1 cellular context compared by ENCODE assay signal in genomic region chr17:78601577-78602190, GRCh38.
TF ChIP-seq lines count a peak whose summit lies in the region.

No MANE protein-coding gene starts in this region.

TF ChIP-seq in HepG2, 621 proteins besides CTCF, POLR2A, EP300 and RAD21 (continued from another document and continues in another):
- TF ChIP-seq LRRFIP1 (CRISPR knock-in tag; conservative IDR thresholded peaks at IDR 0.05): no peak
- peak; percentile 34; the same call in 1 of the 2 replicates for TF ChIP-seq PHF20 (CRISPR knock-in tag; IDR thresholded peaks at IDR 0.05)
- no peak for TF ChIP-seq CENPX (CRISPR knock-in tag; IDR thresholded peaks at IDR 0.05)
- 0 out of 2 replicates have a peak, but pooled peaks have one; percentile 56 for TF ChIP-seq ZNF616 (CRISPR knock-in tag; IDR thresholded peaks at IDR 0.05; ENCODE audit: low read depth)
- TF ChIP-seq ZNF646 (CRISPR knock-in tag; IDR thresholded peaks at IDR 0.05): no peak
- peak; percentile 64; the same call in 1 of the 2 replicates for TF ChIP-seq ZNF543 (CRISPR knock-in tag; IDR thresholded peaks at IDR 0.05)
- peak; percentile 49; the same call in 1 of the 2 replicates for TF ChIP-seq ZNF629 (CRISPR knock-in tag; conservative IDR thresholded peaks at IDR 0.05)
- peak; percentile 99 for TF ChIP-seq GATAD2A (CRISPR knock-in tag; IDR thresholded peaks at IDR 0.05)
- TF ChIP-seq SNRNP70 (IDR thresholded peaks at IDR 0.05; ENCODE audit: low read depth, low read length): no peak
- TF ChIP-seq RBAK (CRISPR knock-in tag; IDR thresholded peaks at IDR 0.05): no peak
- TF ChIP-seq ZNF75D (CRISPR knock-in tag; IDR thresholded peaks at IDR 0.05; ENCODE audit: borderline replicate concordance): no peak
- peak; percentile 52; the same call in 1 of the 2 replicates for TF ChIP-seq KDM5B (CRISPR knock-in tag; IDR thresholded peaks at IDR 0.05; ENCODE audit: borderline replicate concordance)
- no peak; the same call in 1 of the 2 replicates for TF ChIP-seq KAT7 (CRISPR knock-in tag; IDR thresholded peaks at IDR 0.05; ENCODE audit: borderline replicate concordance)
- TF ChIP-seq E2F2 (CRISPR knock-in tag; IDR thresholded peaks at IDR 0.05; ENCODE audit: borderline replicate concordance): 0 out of 2 replicates have a peak, but pooled peaks have one; percentile 50
- peak; percentile 85 for TF ChIP-seq ZMYM4 (CRISPR knock-in tag; IDR thresholded peaks at IDR 0.05)
- TF ChIP-seq WIZ (CRISPR knock-in tag; IDR thresholded peaks at IDR 0.05): peak; percentile 65; the same call in 1 of the 2 replicates
- peak; percentile 97 for TF ChIP-seq IRF2 (CRISPR knock-in tag; IDR thresholded peaks at IDR 0.05)
- no peak for TF ChIP-seq CCAR2 (optimal IDR thresholded peaks at IDR 0.05; ENCODE audit: low read depth, low read length)
- TF ChIP-seq ZFP37 (CRISPR knock-in tag; IDR thresholded peaks at IDR 0.05; ENCODE audit: borderline replicate concordance): no peak
- no peak for TF ChIP-seq IKZF1 (IDR thresholded peaks at IDR 0.05)
- no peak for TF ChIP-seq XRCC5 (optimal IDR thresholded peaks at IDR 0.05; ENCODE audit: low read length)
- 0 out of 2 replicates have a peak, but pooled peaks have one; percentile 69 for TF ChIP-seq BRCA1 (CRISPR knock-in tag; IDR thresholded peaks at IDR 0.05)
- peak; percentile 86 for TF ChIP-seq HOMEZ (CRISPR knock-in tag; IDR thresholded peaks at IDR 0.05; ENCODE audit: low read depth)
- peak; percentile 83; the same call in 1 of the 2 replicates for TF ChIP-seq NFIC (IDR thresholded peaks at IDR 0.05; ENCODE audit: low read length)
- TF ChIP-seq ARHGAP35 (CRISPR knock-in tag; IDR thresholded peaks at IDR 0.05; ENCODE audit: borderline replicate concordance): no peak
- peak; percentile 92; the same call in 1 of the 2 replicates for TF ChIP-seq ZNF761 (CRISPR knock-in tag; conservative IDR thresholded peaks at IDR 0.05)
- 0 out of 2 replicates have a peak, but pooled peaks have one; percentile 83 for TF ChIP-seq TSC22D2 (CRISPR knock-in tag; IDR thresholded peaks at IDR 0.05; ENCODE audit: borderline replicate concordance)
- TF ChIP-seq ZFP91 (CRISPR knock-in tag; IDR thresholded peaks at IDR 0.05; ENCODE audit: borderline replicate concordance): no peak; the same call in 1 of the 2 replicates
- TF ChIP-seq MNT (IDR thresholded peaks at IDR 0.05): no peak
- TF ChIP-seq ZHX2 (IDR thresholded peaks at IDR 0.05; ENCODE audit: low read depth): peak; percentile 73
- TF ChIP-seq ZHX2 (CRISPR knock-in tag; IDR thresholded peaks at IDR 0.05; ENCODE audit: borderline replicate concordance): no peak
- TF ChIP-seq ZSCAN29 (CRISPR knock-in tag; conservative IDR thresholded peaks at IDR 0.05): peak; percentile 55
